10 cellular contexts compared by ENCODE assay signal in the genomic region with DNA sequence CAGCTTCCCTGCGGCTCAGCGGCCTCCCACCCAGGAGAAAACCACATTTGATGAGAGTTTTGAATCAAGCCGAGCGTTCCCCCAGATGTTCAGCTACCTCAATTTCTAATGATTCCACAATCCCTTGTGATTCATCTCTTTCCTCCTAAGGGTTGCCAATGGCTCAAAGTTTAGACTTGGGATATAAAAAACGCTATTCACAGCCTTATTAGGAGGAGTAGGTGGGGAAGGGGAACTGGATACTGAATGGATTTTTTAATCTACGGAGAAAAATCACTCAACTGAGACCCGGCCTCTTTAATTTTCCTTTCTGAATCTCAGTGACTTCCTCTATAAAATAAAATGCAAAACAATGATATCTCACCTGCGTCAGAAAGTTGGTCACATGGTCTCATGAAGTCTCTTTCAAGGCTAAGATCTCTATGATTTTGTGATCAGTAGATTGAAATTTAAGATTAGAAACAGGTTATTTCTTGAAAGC.
DNase-seq lines count a peak whose midpoint lies in the region; ATAC-seq, FAIRE-seq and TF ChIP-seq lines count a peak whose summit lies in the region.
"Had no signal": no experiment of that assay in that cellular context is flagged by ENCODE, and none has a peak within 500 bp of the region (broad histone marks: within the 10 kb centered on the region; RNA-seq: fewer than 3 reads in every experiment).

No MANE protein-coding gene starts in this region.

- POLR2A ChIA-PET in T-cell (lab: Charles Lee) = no interaction called here

- no peaks in the 10 kb centered on the region for H3K9me2 ChIP-seq in MM.1S (replicated peaks; ENCODE audit: insufficient read depth, low read length)

- H3K4me2 ChIP-seq in MM.1S (ENCODE audit: low read depth, low read length) = no peak overlapping the region

- FAIRE-seq in RCC 7860 (lab: Jason Lieb, UNC) = no peak
- FAIRE-seq: endometrium, urothelium cell line had no signal

- TF ChIP-seq CTCF in heart left ventricle (IDR thresholded peaks at IDR 0.05) = no peak
- no peak for TF ChIP-seq CTCF in retinal pigment epithelial cell (conservative IDR thresholded peaks at IDR 0.05; ENCODE audit: low read depth, low read length)
- TF ChIP-seq CTCF in MM.1S (IDR thresholded peaks at IDR 0.05; ENCODE audit: low read length) = no peak

- peak in 1 of 4 experiments; percentile 39 for ATAC-seq in T-cell (replicated peaks in 1 of 4)
- ATAC-seq in heart left ventricle = peak; percentile 8 to 60 (median 50)
- ATAC-seq in GM21526 (IDR thresholded peaks at IDR 0.05; ENCODE audit: low FRiP score, unreplicated experiment) = no peak
- ATAC-seq in GM21576 (IDR thresholded peaks at IDR 0.05; ENCODE audit: unreplicated experiment) = no peak

- no peaks in the 10 kb centered on the region for H4K20me1 ChIP-seq in MM.1S (ENCODE audit: insufficient read depth, low read length)

- DNase-seq in GM03348 (ENCODE audit: low spot score) (peak; percentile 56), T-cell (no peak), heart left ventricle (no peak), retinal pigment epithelial cell (ENCODE audit: low read depth) (no peak), RCC 7860 (ENCODE audit: low spot score) (no peak), MM.1S (no peak)

- no peaks in the 10 kb centered on the region for H3K36me3 Mint-ChIP-seq in T-cell

- H3K36me3 ChIP-seq in heart left ventricle (no peaks in the 10 kb centered on the region), MM.1S (replicated peaks; ENCODE audit: insufficient read depth, low read length) (no peaks in the 10 kb centered on the region)

- peak overlapping the region in 2 of 3 donors; percentile 51 to 60 for H3K4me3 Mint-ChIP-seq in T-cell

- H3K27ac ChIP-seq in heart left ventricle = peak overlapping the region; percentile 80 to 95 (median 90)
- no peak overlapping the region for H3K27ac ChIP-seq in MM.1S (ENCODE audit: low read length)

- intact Hi-C loops in heart left ventricle (cut with DNase I) = loop anchor here (1.0 to 10.0 kb wide), 27 partner anchors 46 to 797 kb away; partner anchors contain the start of gene TCF4 (in 4 of the 10)

- H3K9me3 ChIP-seq in heart left ventricle (no peaks in the 10 kb centered on the region), MM.1S (replicated peaks; ENCODE audit: insufficient read depth, low read length) (no peaks in the 10 kb centered on the region)

- no peaks in the 10 kb centered on the region for H3K79me2 ChIP-seq in MM.1S (ENCODE audit: low read length)

- H3K4me1 ChIP-seq in heart left ventricle (peaks cover 0 to 30% (median 20%) of the 10 kb centered on the region in 12 donors), MM.1S (ENCODE audit: low read length) (no peaks in the 10 kb centered on the region)

- 28 to 40% (median 34%) methylated on average over 7 to 8 of the region's 8 CpGs for WGBS in heart left ventricle, 4 donors

- H3K27me3 ChIP-seq in heart left ventricle (peaks cover 0 to 3% (median 0%) of the 10 kb centered on the region in 9 donors), MM.1S (replicated peaks; ENCODE audit: insufficient read depth, low read length) (no peaks in the 10 kb centered on the region)

- H3K9ac ChIP-seq in MM.1S (ENCODE audit: low read length) = no peak overlapping the region

- H3F3A ChIP-seq in MM.1S (ENCODE audit: insufficient read depth, low read length) = no peaks in the 10 kb centered on the region

- CTCF ChIA-PET in T-cell (lab: Charles Lee) = no interaction called here

- no peak overlapping the region for H3K27ac Mint-ChIP-seq in T-cell

- H3K4me1 Mint-ChIP-seq in T-cell = peaks cover 5 to 12% (median 7%) of the 10 kb centered on the region in 3 donors

- H3K9me3 Mint-ChIP-seq in T-cell = no peaks in the 10 kb centered on the region

- no peak for TF ChIP-seq POLR2A in heart left ventricle (IDR thresholded peaks at IDR 0.05)

- H3K27me3 Mint-ChIP-seq in T-cell = peaks cover 47 to 52% of the 10 kb centered on the region in 2 donors

- H2AFZ ChIP-seq in MM.1S (ENCODE audit: low read length) = no peak overlapping the region

- peak overlapping the region; percentile 56 to 74 (median 64) for H3K4me3 ChIP-seq in heart left ventricle
- H3K4me3 ChIP-seq in retinal pigment epithelial cell (ENCODE audit: low read length) = peak overlapping the region; percentile 58
- H3K4me3 ChIP-seq in MM.1S (ENCODE audit: low read length) = no peak overlapping the region

Comparison
In these comparisons a context has a peak if more than half of its experiments do, and no peak if none do; other contexts are left out.
1. ATAC-seq: peak in heart left ventricle (4 of 4); none in GM21526 (single experiment) and GM21576 (single experiment).